ENCODE assay signal across 30 cellular contexts in genomic region chr3:17795280-17795679, GRCh38. TPM values are rescaled to one million over a fixed set of nuclear protein-coding genes. Genes with fewer than 3 reads are reported as not detected.
DNase-seq lines count a peak whose midpoint lies in the region; ATAC-seq and TF ChIP-seq lines count a peak whose summit lies in the region.
"Had no signal": no experiment of that assay in that cellular context is flagged by ENCODE, and none has a peak within 500 bp of the region (broad histone marks: within the 10 kb centered on the region; RNA-seq: fewer than 3 reads in every experiment).

No MANE protein-coding gene starts in this region.

- H3K9me3 ChIP-seq in SK-N-SH: no peaks in the 10 kb centered on the region
- H3K9me3 ChIP-seq: A549, BE2C, Caco-2 had no signal

- WGBS in SK-N-SH (ENCODE audit: low lambda C conversion rate): 53% methylated on average over 1 of the region's 1 CpG

- no peaks in the 10 kb centered on the region for H3K79me2 ChIP-seq in SK-N-SH (ENCODE audit: insufficient read depth)

- ATAC-seq in SK-N-SH treated with all-trans-retinoic acid at 6 μM for 48 hours (no peak), foreskin keratinocyte (no peak), GM18520 (IDR thresholded peaks at IDR 0.05; ENCODE audit: unreplicated experiment) (no peak), GM21515 (IDR thresholded peaks at IDR 0.05; ENCODE audit: unreplicated experiment) (no peak)
- ATAC-seq: A549; CD8-positive, alpha-beta T cell had no signal

- H3K27ac ChIP-seq in SK-N-SH (ENCODE audit: low read depth in 2 of 2, low read length in 1 of 2): peak overlapping the region; percentile 21 to 71; a peak in 2 of 4 replicates
- peak overlapping the region; percentile 11 for H3K27ac ChIP-seq in foreskin keratinocyte
- H3K27ac ChIP-seq: 22Rv1; A549; BLaER1; BLaER1 treated with 17β-estradiol and CSF1 and Interleukin-3, amounts not matched to agents 10 nM and 100 nM; C4-2B had no signal

- H3F3A ChIP-seq in SK-N-SH (replicated peaks; ENCODE audit: insufficient read depth): no peaks in the 10 kb centered on the region

- no peak overlapping the region for H2AFZ ChIP-seq in SK-N-SH (ENCODE audit: low read depth)

- DNase-seq in SK-N-SH (peak; percentile 33), foreskin keratinocyte (no peak), DMS 273 treated with DMSO at 0.1 percent for 48 hours (lab: John Stamatoyannopoulos, UW) (no peak)
- DNase-seq: 8988T; ACHN; AML-193; BE2C; C1 segment of cervical spinal cord; Caco-2; Calu3; CD4-positive, alpha-beta memory T cell; CD4-positive, alpha-beta T cell; CD4-positive, CD25-positive, alpha-beta regulatory T cell; CD8-positive, alpha-beta memory T cell; CD8-positive, alpha-beta T cell; COR-L47; DMS153; DMS53; DMS79; DMS79 treated with DMSO at 0.1 percent for 48 hours; DND-41; EL had no signal

- H3K9me2 ChIP-seq in SK-N-SH: no peaks in the 10 kb centered on the region

- no peak; the same call in 1 of the 2 replicates for TF ChIP-seq RAD21 in SK-N-SH (IDR thresholded peaks at IDR 0.05; ENCODE audit: low read length)

- peak in 1 of 2 experiments; percentile 81; a peak in 2 of 4 replicates for TF ChIP-seq EP300 in SK-N-SH (IDR thresholded peaks at IDR 0.05; ENCODE audit: borderline replicate concordance in 1 of 2, low read depth in 1 of 2, low read length in 1 of 2)

- CTCF ChIA-PET in SK-N-SH (lab: Yijun Ruan, JAX): interaction anchor here (1.6 kb wide), 1 partner anchor 46 kb away, joined by 4 read pairs; no protein-coding TSS in a partner anchor

- POLR2A ChIA-PET in SK-N-SH (lab: Yijun Ruan, JAX): no interaction called here

- no peaks in the 10 kb centered on the region for H4K20me1 ChIP-seq in SK-N-SH (ENCODE audit: insufficient read depth)
- H4K20me1 ChIP-seq: BLaER1; BLaER1 treated with 17β-estradiol and CSF1 and Interleukin-3, amounts not matched to agents 10 nM and 100 nM had no signal

- H3K27me3 ChIP-seq in SK-N-SH (ENCODE audit: insufficient read depth): no peaks in the 10 kb centered on the region
- H3K27me3 ChIP-seq in foreskin keratinocyte: no peaks in the 10 kb centered on the region
- H3K27me3 ChIP-seq: BE2C; BLaER1; BLaER1 treated with 17β-estradiol and CSF1 and Interleukin-3, amounts not matched to agents 10 nM and 100 nM had no signal

- H3K4me2 ChIP-seq in SK-N-SH: no peak overlapping the region
- H3K4me2 ChIP-seq: A549; BLaER1; BLaER1 treated with 17β-estradiol and CSF1 and Interleukin-3, amounts not matched to agents 10 nM and 100 nM had no signal

- no peak overlapping the region for H3K9ac ChIP-seq in SK-N-SH
- H3K9ac ChIP-seq: BLaER1; BLaER1 treated with 17β-estradiol and CSF1 and Interleukin-3, amounts not matched to agents 10 nM and 100 nM had no signal

- peaks cover 0 to 10% of the 10 kb centered on the region in 2 experiments; a peak in 2 of 4 replicates for H3K4me1 ChIP-seq in SK-N-SH (ENCODE audit: control insufficient read depth in 1 of 2, insufficient read depth in 2 of 2, low read depth in 1 of 2, low read length in 1 of 2)
- no peaks in the 10 kb centered on the region for H3K4me1 ChIP-seq in foreskin keratinocyte
- H3K4me1 ChIP-seq: A549; BE2C; BLaER1; BLaER1 treated with 17β-estradiol and CSF1 and Interleukin-3, amounts not matched to agents 10 nM and 100 nM; Caco-2 had no signal

- H3K4me3 ChIP-seq in SK-N-SH (ENCODE audit: low read depth in 2 of 2, low read length in 1 of 2): no peak overlapping the region
- H3K4me3 ChIP-seq: A549; BLaER1; BLaER1 treated with 17β-estradiol and CSF1 and Interleukin-3, amounts not matched to agents 10 nM and 100 nM had no signal

- no peaks in the 10 kb centered on the region for H3K36me3 ChIP-seq in SK-N-SH (replicated peaks in 1 of 2; ENCODE audit: control insufficient read depth in 1 of 2, insufficient read depth in 2 of 2, low read length in 1 of 2)
- H3K36me3 ChIP-seq: BE2C; BLaER1; BLaER1 treated with 17β-estradiol and CSF1 and Interleukin-3, amounts not matched to agents 10 nM and 100 nM had no signal

- TF ChIP-seq CTCF in SK-N-SH (IDR thresholded peaks at IDR 0.05) (no peak), foreskin keratinocyte (conservative IDR thresholded peaks at IDR 0.05) (no peak)

TF ChIP-seq in SK-N-SH, 30 proteins besides CTCF, POLR2A, EP300 and RAD21:
- TF ChIP-seq TCF12 (IDR thresholded peaks at IDR 0.05): peak; percentile 39
- TF ChIP-seq RXRA (IDR thresholded peaks at IDR 0.05; ENCODE audit: borderline replicate concordance, low read depth): no peak
- no peak for TF ChIP-seq FOXM1 (IDR thresholded peaks at IDR 0.05; ENCODE audit: low read depth)
- peak; percentile 52; the same call in 1 of the 2 replicates for TF ChIP-seq RCOR1 (IDR thresholded peaks at IDR 0.05; ENCODE audit: low read length)
- TF ChIP-seq CHD2 (IDR thresholded peaks at IDR 0.05; ENCODE audit: low read length, partially characterized antibody): peak; percentile 19
- TF ChIP-seq FOXJ3 (CRISPR knock-in tag; IDR thresholded peaks at IDR 0.05): no peak
- no peak for TF ChIP-seq RFX5 (IDR thresholded peaks at IDR 0.05; ENCODE audit: low read length)

TF ChIP-seq in SK-N-SH treated with all-trans-retinoic acid at 6 μM for 48 hours, 23 proteins besides CTCF, POLR2A, EP300 and RAD21:
- TF ChIP-seq TCF4 (CRISPR knock-in tag; IDR thresholded peaks at IDR 0.05; ENCODE audit: borderline replicate concordance) (peak; percentile 99), OSR1 (CRISPR knock-in tag; IDR thresholded peaks at IDR 0.05) (no peak), ARNTL (CRISPR knock-in tag; IDR thresholded peaks at IDR 0.05; ENCODE audit: borderline replicate concordance, low read depth) (no peak), ISL1 (CRISPR knock-in tag; IDR thresholded peaks at IDR 0.05) (peak; percentile 16; the same call in 1 of the 2 replicates), ZFP30 (CRISPR knock-in tag; IDR thresholded peaks at IDR 0.05) (no peak), ZNF70 (CRISPR knock-in tag; IDR thresholded peaks at IDR 0.05) (no peak; the same call in 1 of the 2 replicates), ZNF8 (CRISPR knock-in tag; IDR thresholded peaks at IDR 0.05) (peak; percentile 26; the same call in 1 of the 2 replicates), ZFP3 (CRISPR knock-in tag; IDR thresholded peaks at IDR 0.05) (no peak), PATZ1 (CRISPR knock-in tag; IDR thresholded peaks at IDR 0.05; ENCODE audit: borderline replicate concordance) (no peak), RARB (CRISPR knock-in tag; IDR thresholded peaks at IDR 0.05) (no peak), PPARA (CRISPR knock-in tag; IDR thresholded peaks at IDR 0.05; ENCODE audit: borderline replicate concordance) (no peak)
- TF ChIP-seq, protein P1, sequence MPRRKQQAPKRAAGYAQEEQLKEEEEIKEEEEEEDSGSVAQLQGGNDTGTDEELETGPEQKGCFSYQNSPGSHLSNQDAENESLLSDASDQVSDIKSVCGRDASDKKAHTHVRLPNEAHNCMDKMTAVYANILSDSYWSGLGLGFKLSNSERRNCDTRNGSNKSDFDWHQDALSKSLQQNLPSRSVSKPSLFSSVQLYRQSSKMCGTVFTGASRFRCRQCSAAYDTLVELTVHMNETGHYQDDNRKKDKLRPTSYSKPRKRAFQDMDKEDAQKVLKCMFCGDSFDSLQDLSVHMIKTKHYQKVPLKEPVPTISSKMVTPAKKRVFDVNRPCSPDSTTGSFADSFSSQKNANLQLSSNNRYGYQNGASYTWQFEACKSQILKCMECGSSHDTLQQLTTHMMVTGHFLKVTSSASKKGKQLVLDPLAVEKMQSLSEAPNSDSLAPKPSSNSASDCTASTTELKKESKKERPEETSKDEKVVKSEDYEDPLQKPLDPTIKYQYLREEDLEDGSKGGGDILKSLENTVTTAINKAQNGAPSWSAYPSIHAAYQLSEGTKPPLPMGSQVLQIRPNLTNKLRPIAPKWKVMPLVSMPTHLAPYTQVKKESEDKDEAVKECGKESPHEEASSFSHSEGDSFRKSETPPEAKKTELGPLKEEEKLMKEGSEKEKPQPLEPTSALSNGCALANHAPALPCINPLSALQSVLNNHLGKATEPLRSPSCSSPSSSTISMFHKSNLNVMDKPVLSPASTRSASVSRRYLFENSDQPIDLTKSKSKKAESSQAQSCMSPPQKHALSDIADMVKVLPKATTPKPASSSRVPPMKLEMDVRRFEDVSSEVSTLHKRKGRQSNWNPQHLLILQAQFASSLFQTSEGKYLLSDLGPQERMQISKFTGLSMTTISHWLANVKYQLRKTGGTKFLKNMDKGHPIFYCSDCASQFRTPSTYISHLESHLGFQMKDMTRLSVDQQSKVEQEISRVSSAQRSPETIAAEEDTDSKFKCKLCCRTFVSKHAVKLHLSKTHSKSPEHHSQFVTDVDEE (CRISPR knock-in tag; IDR thresholded peaks at IDR 0.05): peak; percentile 88
- TF ChIP-seq, protein P2, sequence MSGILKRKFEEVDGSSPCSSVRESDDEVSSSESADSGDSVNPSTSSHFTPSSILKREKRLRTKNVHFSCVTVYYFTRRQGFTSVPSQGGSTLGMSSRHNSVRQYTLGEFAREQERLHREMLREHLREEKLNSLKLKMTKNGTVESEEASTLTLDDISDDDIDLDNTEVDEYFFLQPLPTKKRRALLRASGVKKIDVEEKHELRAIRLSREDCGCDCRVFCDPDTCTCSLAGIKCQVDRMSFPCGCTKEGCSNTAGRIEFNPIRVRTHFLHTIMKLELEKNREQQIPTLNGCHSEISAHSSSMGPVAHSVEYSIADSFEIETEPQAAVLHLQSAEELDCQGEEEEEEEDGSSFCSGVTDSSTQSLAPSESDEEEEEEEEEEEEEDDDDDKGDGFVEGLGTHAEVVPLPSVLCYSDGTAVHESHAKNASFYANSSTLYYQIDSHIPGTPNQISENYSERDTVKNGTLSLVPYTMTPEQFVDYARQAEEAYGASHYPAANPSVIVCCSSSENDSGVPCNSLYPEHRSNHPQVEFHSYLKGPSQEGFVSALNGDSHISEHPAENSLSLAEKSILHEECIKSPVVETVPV (CRISPR knock-in tag; IDR thresholded peaks at IDR 0.05): peak; percentile 62; the same call in 1 of the 2 replicates

RNA-seq across cellular contexts. Expression of gene TBC1D5, which starts 52.8 kb away (rescaled TPM):
- polyA plus RNA-seq in SK-N-SH (2012; rRNA removed) (19.5 and 22.5 TPM in 2 replicates), foreskin keratinocyte (6.5 and 7.5 TPM in 2 replicates)
- polyA plus RNA-seq in SK-N-SH (2012; cell fraction: cytosol; rRNA removed): 22.1 and 24.4 TPM in 2 replicates
- polyA plus RNA-seq in SK-N-SH (2012; cell fraction: nucleus; rRNA removed): 9.1 and 15.2 TPM in 2 replicates
- total RNA-seq in foreskin keratinocyte: 43.8 and 46.3 TPM in 2 replicates
